Comparison of ENCODE assay signal across 14 cellular contexts in genomic region chr6:14883921-14884320, GRCh38.
DNase-seq lines count a peak whose midpoint lies in the region; FAIRE-seq and TF ChIP-seq lines count a peak whose summit lies in the region.
"Had no signal": no experiment of that assay in that cellular context is flagged by ENCODE, and none has a peak within 500 bp of the region (broad histone marks: within the 10 kb centered on the region; RNA-seq: fewer than 3 reads in every experiment).

No MANE protein-coding gene starts in this region.

- no peak for TF ChIP-seq POLR2A in sigmoid colon (IDR thresholded peaks at IDR 0.05)

- no peaks in the 10 kb centered on the region for H3K36me3 ChIP-seq in astrocyte (ENCODE audit: insufficient read depth, low read length)
- H3K36me3 ChIP-seq in sigmoid colon = no peaks in the 10 kb centered on the region
- H3K36me3 ChIP-seq: heart right ventricle had no signal

- H2AFZ ChIP-seq in astrocyte (ENCODE audit: low read depth, low read length) = no peak overlapping the region

- H3K4me3 Mint-ChIP-seq in astrocyte (ENCODE audit: unreplicated experiment) = no peak overlapping the region
- H3K4me3 Mint-ChIP-seq in nephron = peak overlapping the region in 1 of 3 experiments; percentile 7
- no peak overlapping the region for H3K4me3 Mint-ChIP-seq in progenitor cell of endocrine pancreas (ENCODE audit: low read depth)
- H3K4me3 Mint-ChIP-seq: activated naive CD8-positive, alpha-beta T cell treated with anti-CD3 and anti-CD28 coated beads, Interleukin-2, amount 10 ng/mL, durations not matched to agents 7 days and 5 days; dendritic cell treated with granulocyte-macrophage colony-stimulating factor and Interleukin-4, amounts not matched to agents 40 ng/mL and 50 ng/mL, for 4 days had no signal

- no peaks in the 10 kb centered on the region for H3K79me2 ChIP-seq in astrocyte (ENCODE audit: insufficient read depth, low read length)

- H3K4me3 ChIP-seq in astrocyte (ENCODE audit: insufficient read depth, low read depth, low read length) (no peak overlapping the region), sigmoid colon (no peak overlapping the region)
- H3K4me3 ChIP-seq: heart right ventricle had no signal

- intact Hi-C loops in sigmoid colon (cut with DNase I) = no loop called here

- H3K27ac ChIP-seq in astrocyte (ENCODE audit: low read depth, low read length) (no peak overlapping the region), sigmoid colon (no peak overlapping the region)

- no peak overlapping the region for H3K9ac ChIP-seq in astrocyte (ENCODE audit: low read length)

- H3K36me3 Mint-ChIP-seq in astrocyte (ENCODE audit: low read depth, unreplicated experiment) = no peaks in the 10 kb centered on the region
- H3K36me3 Mint-ChIP-seq in nephron (ENCODE audit: low read depth) = no peaks in the 10 kb centered on the region
- H3K36me3 Mint-ChIP-seq in progenitor cell of endocrine pancreas (ENCODE audit: insufficient read depth) = no peaks in the 10 kb centered on the region
- H3K36me3 Mint-ChIP-seq: activated naive CD8-positive, alpha-beta T cell treated with anti-CD3 and anti-CD28 coated beads, Interleukin-2, amount 10 ng/mL, durations not matched to agents 7 days and 5 days had no signal

- H4K20me1 ChIP-seq in astrocyte (ENCODE audit: insufficient read depth, low read length) = no peaks in the 10 kb centered on the region

- FAIRE-seq in astrocyte (lab: Jason Lieb, UNC) = no peak
- FAIRE-seq: RCC 7860 had no signal

- peaks cover 10% of the 10 kb centered on the region for H3K4me1 Mint-ChIP-seq in astrocyte (ENCODE audit: low read depth, unreplicated experiment)
- peaks cover 51% of the 10 kb centered on the region for H3K4me1 Mint-ChIP-seq in nephron
- peaks cover 12% of the 10 kb centered on the region for H3K4me1 Mint-ChIP-seq in progenitor cell of endocrine pancreas (ENCODE audit: low read depth)
- H3K4me1 Mint-ChIP-seq: activated naive CD8-positive, alpha-beta T cell treated with anti-CD3 and anti-CD28 coated beads, Interleukin-2, amount 10 ng/mL, durations not matched to agents 7 days and 5 days had no signal

- H3K9me3 ChIP-seq in astrocyte (ENCODE audit: insufficient read depth, low read depth, low read length) (no peaks in the 10 kb centered on the region), sigmoid colon (no peaks in the 10 kb centered on the region)
- H3K9me3 ChIP-seq: heart right ventricle had no signal

- H3K4me2 ChIP-seq in astrocyte (ENCODE audit: low read length) = no peak overlapping the region

- H3K27me3 Mint-ChIP-seq in astrocyte (ENCODE audit: low read depth, unreplicated experiment) = peaks cover 3% of the 10 kb centered on the region
- peaks cover 12% of the 10 kb centered on the region for H3K27me3 Mint-ChIP-seq in nephron (ENCODE audit: low read depth)
- peaks cover 8% of the 10 kb centered on the region for H3K27me3 Mint-ChIP-seq in progenitor cell of endocrine pancreas
- H3K27me3 Mint-ChIP-seq: activated naive CD8-positive, alpha-beta T cell treated with anti-CD3 and anti-CD28 coated beads, Interleukin-2, amount 10 ng/mL, durations not matched to agents 7 days and 5 days; dendritic cell treated with granulocyte-macrophage colony-stimulating factor and Interleukin-4, amounts not matched to agents 40 ng/mL and 50 ng/mL, for 4 days had no signal

- no peak for TF ChIP-seq CTCF in astrocyte (IDR thresholded peaks at IDR 0.05; ENCODE audit: insufficient read depth, low read depth, low read length)
- no peak for TF ChIP-seq CTCF in nephron (IDR thresholded peaks at IDR 0.05; ENCODE audit: unreplicated experiment in 3 of 3)
- TF ChIP-seq CTCF in progenitor cell of endocrine pancreas (IDR thresholded peaks at IDR 0.05; ENCODE audit: unreplicated experiment) = no peak
- no peak for TF ChIP-seq CTCF in sigmoid colon (IDR thresholded peaks at IDR 0.05)

- no peak overlapping the region for H3K27ac Mint-ChIP-seq in astrocyte (ENCODE audit: unreplicated experiment)
- peak overlapping the region; percentile 44 to 72 (median 69) for H3K27ac Mint-ChIP-seq in nephron
- no peak overlapping the region for H3K27ac Mint-ChIP-seq in progenitor cell of endocrine pancreas
- H3K27ac Mint-ChIP-seq: activated naive CD8-positive, alpha-beta T cell treated with anti-CD3 and anti-CD28 coated beads, Interleukin-2, amount 10 ng/mL, durations not matched to agents 7 days and 5 days; dendritic cell treated with granulocyte-macrophage colony-stimulating factor and Interleukin-4, amounts not matched to agents 40 ng/mL and 50 ng/mL, for 4 days had no signal

- H3K27me3 ChIP-seq in astrocyte (ENCODE audit: insufficient read depth, low read length) (no peaks in the 10 kb centered on the region), sigmoid colon (no peaks in the 10 kb centered on the region)
- H3K27me3 ChIP-seq: heart right ventricle had no signal

- DNase-seq in ELF-1 (ENCODE audit: low read depth, low spot score) (peak; percentile 32), HS-5 (ENCODE audit: low read depth) (peak; percentile 4), astrocyte (ENCODE audit: low read depth) (peak; percentile 12), progenitor cell of endocrine pancreas (ENCODE audit: low spot score, unreplicated experiment) (no peak), NCI-H526 (lab: John Stamatoyannopoulos, UW) (no peak), sigmoid colon (no peak)
- DNase-seq: activated naive CD8-positive, alpha-beta T cell treated with anti-CD3 and anti-CD28 coated beads, Interleukin-2, amount 10 ng/mL, durations not matched to agents 7 days and 5 days; heart right ventricle; mammary epithelial cell; NCI-H1694; substantia nigra had no signal

- no peak for TF ChIP-seq EP300 in sigmoid colon (IDR thresholded peaks at IDR 0.05)

- WGBS in sigmoid colon, 2 donors = 81 to 88% methylated on average over 4 of the region's 4 CpGs

- H3K9me3 Mint-ChIP-seq in astrocyte (ENCODE audit: unreplicated experiment) (no peaks in the 10 kb centered on the region), nephron (no peaks in the 10 kb centered on the region), progenitor cell of endocrine pancreas (ENCODE audit: low read depth) (no peaks in the 10 kb centered on the region)
- H3K9me3 Mint-ChIP-seq: activated naive CD8-positive, alpha-beta T cell treated with anti-CD3 and anti-CD28 coated beads, Interleukin-2, amount 10 ng/mL, durations not matched to agents 7 days and 5 days; dendritic cell treated with granulocyte-macrophage colony-stimulating factor and Interleukin-4, amounts not matched to agents 40 ng/mL and 50 ng/mL, for 4 days had no signal

- peaks cover 23% of the 10 kb centered on the region for H3K4me1 ChIP-seq in astrocyte (ENCODE audit: insufficient read depth, low read length)
- no peaks in the 10 kb centered on the region for H3K4me1 ChIP-seq in sigmoid colon

Comparison
In these comparisons a context has a peak if more than half of its experiments do, and no peak if none do; other contexts are left out.
1. DNase-seq: peak in ELF-1 (single experiment), HS-5 (single experiment) and astrocyte (single experiment); none in progenitor cell of endocrine pancreas (single experiment), NCI-H526 (0 of 2) and sigmoid colon (single experiment).
2. H3K27ac Mint-ChIP-seq: peak in nephron (3 of 3); none in astrocyte (single experiment) and progenitor cell of endocrine pancreas (single experiment).